In genomic region chr15:57334257-57334656, GRCh38 we compare ENCODE assay signal across 12 cellular contexts. TPM values are rescaled to one million over a fixed set of nuclear protein-coding genes. Genes with fewer than 3 reads are reported as not detected.
A peak's percentile ranks its signal among the peaks of the same experiment; 100 is the strongest.
DNase-seq lines count a peak whose midpoint lies in the region; FAIRE-seq and TF ChIP-seq lines count a peak whose summit lies in the region.
"Had no signal": no experiment of that assay in that cellular context is flagged by ENCODE, and none has a peak within 500 bp of the region (broad histone marks: within the 10 kb centered on the region; RNA-seq: fewer than 3 reads in every experiment).

No MANE protein-coding gene starts in this region.

- peaks cover 27% of the 10 kb centered on the region for H3K27me3 Mint-ChIP-seq in HFFc6 (ENCODE audit: insufficient read depth)

- H3F3A ChIP-seq in GM23248 (ENCODE audit: insufficient read depth): no peaks in the 10 kb centered on the region

- 0 out of 2 replicates have a peak, but pooled peaks cover 10% of the 10 kb centered on the region for H3K4me1 ChIP-seq in GM23248 (ENCODE audit: insufficient read depth)
- peaks cover 28% of the 10 kb centered on the region for H3K4me1 ChIP-seq in mucosa of stomach (ENCODE audit: control insufficient read depth, insufficient read depth, low read length)

- no peaks in the 10 kb centered on the region for H3K9me2 ChIP-seq in GM23248 (ENCODE audit: insufficient read depth)

- H3K36me3 Mint-ChIP-seq in HFFc6 (ENCODE audit: low read depth): no peaks in the 10 kb centered on the region
- H3K36me3 Mint-ChIP-seq: CD4-positive, CD25-positive, alpha-beta regulatory T cell had no signal

- FAIRE-seq in RCC 7860 (lab: Jason Lieb, UNC): no peak

- in situ Hi-C loops in GM23248 (cut with MboI): no loop called here

- H3K9me3 ChIP-seq in GM23248 (ENCODE audit: low read depth): no peaks in the 10 kb centered on the region
- H3K9me3 ChIP-seq in mucosa of stomach (ENCODE audit: control insufficient read depth, low read length): no peaks in the 10 kb centered on the region

- H3K36me3 ChIP-seq in GM23248 (ENCODE audit: low read depth): no peaks in the 10 kb centered on the region
- H3K36me3 ChIP-seq in mucosa of stomach (ENCODE audit: control insufficient read depth, insufficient read depth, low read length): no peaks in the 10 kb centered on the region

- H2AFZ ChIP-seq in GM23248: no peak overlapping the region

- DNase-seq in GM23248 (peak; percentile 37), RCC 7860 (ENCODE audit: low spot score) (peak; percentile 70), epithelial cell of esophagus (ENCODE audit: low read depth) (peak; percentile 46), NCI-H1048 (lab: John Stamatoyannopoulos, UW) (no peak), HFFc6 (no peak), NCI-H526 treated with DMSO at 0.1 percent for 48 hours (lab: John Stamatoyannopoulos, UW) (no peak), GM19238 (ENCODE audit: insufficient read length, low spot score) (no peak)
- DNase-seq: activated CD4-positive, alpha-beta T cell treated with anti-CD3 and anti-CD28 coated beads for 36 hours; CD4-positive, CD25-positive, alpha-beta regulatory T cell; KBM-7; NCI-H1930 had no signal

- H3K27ac ChIP-seq in GM23248: no peak overlapping the region

- no peak for TF ChIP-seq CTCF in epithelial cell of esophagus (IDR thresholded peaks at IDR 0.05; ENCODE audit: insufficient read depth, low read depth, low read length, missing control alignments)
- TF ChIP-seq CTCF in HFFc6 (IDR thresholded peaks at IDR 0.05): no peak

- H3K79me2 ChIP-seq in GM23248 (ENCODE audit: insufficient read depth): no peaks in the 10 kb centered on the region

- WGBS in GM23248 (ENCODE audit: low coverage in 1 of 2, low lambda C conversion rate in 2 of 2, missing lambda C conversion rate in 2 of 2), 2 experiments: 86 to 87% methylated on average over 12 of the region's 12 CpGs

- no peak overlapping the region for H3K27ac Mint-ChIP-seq in HFFc6
- H3K27ac Mint-ChIP-seq: activated CD4-positive, alpha-beta T cell treated with anti-CD3 and anti-CD28 coated beads for 36 hours; CD4-positive, CD25-positive, alpha-beta regulatory T cell had no signal

- H3K4me2 ChIP-seq in GM23248 (ENCODE audit: unreplicated experiment): no peak overlapping the region

- H3K9me3 Mint-ChIP-seq in HFFc6: no peaks in the 10 kb centered on the region
- H3K9me3 Mint-ChIP-seq: CD4-positive, CD25-positive, alpha-beta regulatory T cell had no signal

- H3K4me1 Mint-ChIP-seq in HFFc6 (ENCODE audit: low read depth): peaks cover 25% of the 10 kb centered on the region
- H3K4me1 Mint-ChIP-seq: CD4-positive, CD25-positive, alpha-beta regulatory T cell had no signal

- no peak overlapping the region for H3K4me3 ChIP-seq in GM23248
- no peak overlapping the region for H3K4me3 ChIP-seq in epithelial cell of esophagus (ENCODE audit: low read length)
- no peak overlapping the region for H3K4me3 ChIP-seq in mucosa of stomach (ENCODE audit: low read length)

- H3K27me3 ChIP-seq in GM23248 (replicated peaks; ENCODE audit: insufficient read depth): no peaks in the 10 kb centered on the region
- no peaks in the 10 kb centered on the region for H3K27me3 ChIP-seq in mucosa of stomach (ENCODE audit: control insufficient read depth, insufficient read depth, low read length)

- H4K20me1 ChIP-seq in GM23248 (ENCODE audit: insufficient read depth): no peaks in the 10 kb centered on the region

- H3K4me3 Mint-ChIP-seq in HFFc6: no peak overlapping the region
- H3K4me3 Mint-ChIP-seq: activated CD4-positive, alpha-beta T cell treated with anti-CD3 and anti-CD28 coated beads for 36 hours; CD4-positive, CD25-positive, alpha-beta regulatory T cell had no signal

- no peak overlapping the region for H3K9ac ChIP-seq in GM23248
- peak overlapping the region; percentile 38 for H3K9ac ChIP-seq in mucosa of stomach (ENCODE audit: low read length)

RNA-seq across cellular contexts. Expression of gene CGNL1, which starts 42.0 kb away (rescaled TPM):
- total RNA-seq in GM23248 (2014; rRNA removed; shearing (Covaris generic)): 0.11 and 0.13 TPM in 2 replicates
- 0.04 and 0.11 TPM in 2 replicates for polyA plus RNA-seq in GM23248 (2016; fragmentation: Nextera tagmentation; extraction: Ambion mirVana)
- under 1 TPM in 4 of 6 experiments, not detected in 2; 0.05 to 0.20 (median 0.10) TPM for total RNA-seq in HFFc6 (2021; fragmentation: NEBNext Ultra II Directional; extraction: Animal tissue kit (Norgen Biotek cat#: 25700))
- total RNA-seq: activated CD4-positive, alpha-beta T cell treated with anti-CD3 and anti-CD28 coated beads for 36 hours; CD4-positive, CD25-positive, alpha-beta regulatory T cell had no signal
- polyA plus RNA-seq: CD4-positive, CD25-positive, alpha-beta regulatory T cell had no signal

Comparison
In these comparisons a context has a peak if more than half of its experiments do, and no peak if none do; other contexts are left out.
1. DNase-seq: peak in GM23248 (single experiment), RCC 7860 (single experiment) and epithelial cell of esophagus (single experiment); none in NCI-H1048 (single experiment), HFFc6 (single experiment), NCI-H526 treated with DMSO at 0.1 percent for 48 hours (single experiment) and GM19238 (single experiment).